25 cellular contexts compared by ENCODE assay signal in the genomic region with DNA sequence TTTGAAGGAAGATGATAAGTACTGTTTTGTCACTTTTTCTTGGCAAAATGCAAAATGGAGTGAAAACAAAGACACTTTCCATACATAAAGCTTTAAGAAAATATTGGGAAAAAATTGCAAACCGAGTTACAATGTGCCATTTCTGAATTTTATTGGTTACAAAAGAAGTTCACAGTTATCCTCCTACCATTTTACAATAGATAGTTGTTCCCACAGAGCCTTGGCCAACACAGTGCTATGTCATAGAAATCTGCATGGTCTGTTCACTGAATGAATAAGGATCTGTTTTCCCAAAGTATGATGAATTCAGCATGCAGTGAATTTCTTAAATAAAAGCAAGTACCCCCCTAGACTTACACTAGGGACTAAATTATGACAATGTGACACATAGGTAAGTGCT.
"Had no signal": no experiment of that assay in that cellular context is flagged by ENCODE, and none has a peak within 500 bp of the region (broad histone marks: within the 10 kb centered on the region; RNA-seq: fewer than 3 reads in every experiment).

No MANE protein-coding gene starts in this region.

- DNase-seq: activated CD4-positive, alpha-beta T cell treated with anti-CD3 and anti-CD28 coated beads for 1 hour; activated CD4-positive, alpha-beta T cell treated with anti-CD3 and anti-CD28 coated beads, Interleukin-2, amount 50 U/mL, for 1 hour; activated CD8-positive, alpha-beta memory T cell treated with anti-CD3 and anti-CD28 coated beads, Interleukin-2, amount 10 ng/mL, durations not matched to agents 7 days and 5 days; activated CD8-positive, alpha-beta T cell treated with anti-CD3 and anti-CD28 coated beads for 36 hours; activated effector memory CD4-positive, alpha-beta T cell treated with anti-CD3 and anti-CD28 coated beads, Interleukin-2, amount 50 U/mL, for 16 hours; activated naive CD4-positive, alpha-beta T cell treated with anti-CD3 and anti-CD28 coated beads for 36 hours; activated naive CD8-positive, alpha-beta T cell treated with anti-CD3 and anti-CD28 coated beads for 36 hours; adrenal gland; effector CD4-positive, alpha-beta T cell; foreskin keratinocyte; glutamatergic neuron; natural killer cell; occipital lobe; right cardiac atrium; spleen; stimulated activated naive CD4-positive, alpha-beta T cell; SW 1271; T1000; trophoblast cell had no signal

- H3K27ac ChIP-seq: adrenal gland, ascending aorta, cardiac muscle cell, esophagus muscularis mucosa, foreskin keratinocyte, neural progenitor cell, parathyroid adenoma, spleen, thoracic aorta had no signal
